23 cellular contexts compared by ENCODE assay signal in genomic region chr1:209391792-209392191, GRCh38.
DNase-seq lines count a peak whose midpoint lies in the region; TF ChIP-seq lines count a peak whose summit lies in the region.
"Had no signal": no experiment of that assay in that cellular context is flagged by ENCODE, and none has a peak within 500 bp of the region (broad histone marks: within the 10 kb centered on the region; RNA-seq: fewer than 3 reads in every experiment).

No MANE protein-coding gene starts in this region.

- no peaks in the 10 kb centered on the region for H3K27me3 Mint-ChIP-seq in endodermal cell (ENCODE audit: insufficient read depth)

- peak; percentile 40 for DNase-seq in MG63
- peak; percentile 78 for DNase-seq in endodermal cell
- DNase-seq in mesendoderm = peak; percentile 86
- DNase-seq in trophoblast cell = peak; percentile 65 to 81
- DNase-seq in DMS153 (lab: John Stamatoyannopoulos, UW) = no peak
- DNase-seq in NCI-H82 treated with DMSO at 0.1 percent for 48 hours (lab: John Stamatoyannopoulos, UW; ENCODE audit: unreplicated experiment) = no peak
- DNase-seq in SJCRH30 = no peak
- DNase-seq: 8988T; ACHN; AML-193; BE2C; CD4-positive, alpha-beta T cell; CD8-positive, alpha-beta memory T cell; DMS 273 treated with DMSO at 0.1 percent for 48 hours; DND-41; GDM1; GM23248; H7; HCEC 1CT had no signal

- H3K79me2 ChIP-seq in mesendoderm (ENCODE audit: control insufficient read depth, insufficient read depth, low read length) = no peaks in the 10 kb centered on the region
- H3K79me2 ChIP-seq in trophoblast cell (ENCODE audit: control insufficient read depth, insufficient read depth, low read length, poor library complexity) = no peaks in the 10 kb centered on the region

- no peak overlapping the region for H3K4me2 ChIP-seq in mesendoderm (ENCODE audit: low read length)
- no peak overlapping the region for H3K4me2 ChIP-seq in trophoblast cell (ENCODE audit: low read length)
- H3K4me2 ChIP-seq: A549 had no signal

- H3K27ac Mint-ChIP-seq in endodermal cell = peak overlapping the region; percentile 28
- H3K27ac Mint-ChIP-seq: CD4-positive, alpha-beta T cell; CD8-positive, alpha-beta memory T cell had no signal

- H3K4ac ChIP-seq in mesendoderm (ENCODE audit: low read depth, low read length) (peak overlapping the region; percentile 56), trophoblast cell (ENCODE audit: low read depth, low read length) (no peak overlapping the region)

- H3K9ac ChIP-seq in endodermal cell (ENCODE audit: extremely low read depth, low read length, poor library complexity, severe bottlenecking) = no peak overlapping the region
- H3K9ac ChIP-seq in mesendoderm (ENCODE audit: low read length) = no peak overlapping the region
- H3K9ac ChIP-seq in trophoblast cell (ENCODE audit: low read length) = no peak overlapping the region
- H3K9ac ChIP-seq: BLaER1 treated with 17β-estradiol and CSF1 and Interleukin-3, amounts not matched to agents 10 nM and 100 nM; GM23248 had no signal

- H3K36me3 ChIP-seq in MG63 (no peaks in the 10 kb centered on the region), endodermal cell (ENCODE audit: control insufficient read depth, insufficient read depth, low read length) (no peaks in the 10 kb centered on the region), mesendoderm (ENCODE audit: control insufficient read depth, insufficient read depth, low read length) (no peaks in the 10 kb centered on the region), trophoblast cell (ENCODE audit: control insufficient read depth in 1 of 2, insufficient read depth in 2 of 2, low read length in 2 of 2) (no peaks in the 10 kb centered on the region), SJCRH30 (no peaks in the 10 kb centered on the region)
- H3K36me3 ChIP-seq: BE2C; BLaER1 treated with 17β-estradiol and CSF1 and Interleukin-3, amounts not matched to agents 10 nM and 100 nM had no signal

- H3K23ac ChIP-seq in mesendoderm (ENCODE audit: low read length) (no peak overlapping the region), trophoblast cell (ENCODE audit: low read length) (no peak overlapping the region)

- H2BK5ac ChIP-seq in mesendoderm (ENCODE audit: low read length) (peak overlapping the region; percentile 62), trophoblast cell (ENCODE audit: low read depth, low read length, poor library complexity) (no peak overlapping the region)

- no peaks in the 10 kb centered on the region for H3K9me3 Mint-ChIP-seq in endodermal cell
- H3K9me3 Mint-ChIP-seq: CD14-positive monocyte; CD4-positive, alpha-beta T cell had no signal

- peak overlapping the region; percentile 92 for H2BK120ac ChIP-seq in mesendoderm (ENCODE audit: low read depth, low read length)
- no peak overlapping the region for H2BK120ac ChIP-seq in trophoblast cell (ENCODE audit: insufficient read depth, low read length, poor library complexity)

- no peak overlapping the region for H3K4me3 Mint-ChIP-seq in endodermal cell
- H3K4me3 Mint-ChIP-seq: CD14-positive monocyte; CD4-positive, alpha-beta T cell had no signal

- no peak overlapping the region for H3K27ac ChIP-seq in endodermal cell (ENCODE audit: low read depth, low read length)
- H3K27ac ChIP-seq in mesendoderm (ENCODE audit: low read depth, low read length) = peak overlapping the region; percentile 55
- no peak overlapping the region for H3K27ac ChIP-seq in trophoblast cell (ENCODE audit: low read depth, low read length)
- H3K27ac ChIP-seq in SJCRH30 = no peak overlapping the region
- H3K27ac ChIP-seq: BLaER1 treated with 17β-estradiol and CSF1 and Interleukin-3, amounts not matched to agents 10 nM and 100 nM; GM23248 had no signal

- H3K27me3 ChIP-seq in MG63 (no peaks in the 10 kb centered on the region), endodermal cell (ENCODE audit: control insufficient read depth, insufficient read depth, low read length, poor library complexity, severe bottlenecking) (no peaks in the 10 kb centered on the region), mesendoderm (ENCODE audit: insufficient read depth, low read length, poor library complexity) (no peaks in the 10 kb centered on the region), trophoblast cell (ENCODE audit: insufficient read depth, low read length) (no peaks in the 10 kb centered on the region), SJCRH30 (no peaks in the 10 kb centered on the region)
- H3K27me3 ChIP-seq: BE2C; BLaER1 treated with 17β-estradiol and CSF1 and Interleukin-3, amounts not matched to agents 10 nM and 100 nM had no signal

- peak overlapping the region; percentile 86 for H2BK12ac ChIP-seq in trophoblast cell (ENCODE audit: low read length)

- peak overlapping the region; percentile 46 for H3K56ac ChIP-seq in mesendoderm (ENCODE audit: low read length)

- TF ChIP-seq CTCF in endodermal cell (conservative IDR thresholded peaks at IDR 0.05) = no peak

- H4K8ac ChIP-seq in mesendoderm (ENCODE audit: low read depth, low read length) = no peak overlapping the region
- H4K8ac ChIP-seq in trophoblast cell (ENCODE audit: low read depth, low read length) = no peak overlapping the region

- no peak overlapping the region for H2AK5ac ChIP-seq in mesendoderm (ENCODE audit: low read length)
- no peak overlapping the region for H2AK5ac ChIP-seq in trophoblast cell (ENCODE audit: low read length)

- no peak overlapping the region for H2BK15ac ChIP-seq in mesendoderm (replicated peaks; ENCODE audit: low read depth)

- H3K4me1 Mint-ChIP-seq in endodermal cell = peaks cover 66% of the 10 kb centered on the region
- H3K4me1 Mint-ChIP-seq: CD8-positive, alpha-beta memory T cell had no signal

- H3K79me1 ChIP-seq in mesendoderm (ENCODE audit: low read length) (no peaks in the 10 kb centered on the region), trophoblast cell (ENCODE audit: low read length) (peaks cover 22% of the 10 kb centered on the region)

- no peaks in the 10 kb centered on the region for H3K9me3 ChIP-seq in MG63
- no peaks in the 10 kb centered on the region for H3K9me3 ChIP-seq in endodermal cell (ENCODE audit: control insufficient read depth, low read length)
- H3K9me3 ChIP-seq in trophoblast cell (ENCODE audit: insufficient read depth, low read depth, low read length) = no peaks in the 10 kb centered on the region
- H3K9me3 ChIP-seq in SJCRH30 (replicated peaks) = no peaks in the 10 kb centered on the region
- H3K9me3 ChIP-seq: A549; BE2C; BLaER1 treated with 17β-estradiol and CSF1 and Interleukin-3, amounts not matched to agents 10 nM and 100 nM had no signal

- WGBS in endodermal cell (ENCODE audit: insufficient coverage in 1 of 2, insufficient read length in 1 of 2), 2 experiments = 63% methylated on average over 2 of the region's 2 CpGs; no CpG with 5 or more reads in 1 of the 2 experiments
- no CpG with 5 or more reads among the region's 2 CpGs for WGBS in mesendoderm (ENCODE audit: extremely low coverage, insufficient coverage, low lambda C conversion rate)
- no CpG with 5 or more reads among the region's 2 CpGs for WGBS in trophoblast cell (ENCODE audit: extremely low coverage, insufficient coverage, insufficient read length)

- no peak overlapping the region for H2AFZ ChIP-seq in trophoblast cell (ENCODE audit: insufficient read depth, low read length, poor library complexity)
- H2AFZ ChIP-seq: GM23248 had no signal

- H3K4me1 ChIP-seq in endodermal cell (ENCODE audit: control insufficient read depth, insufficient read depth, low read length) (peaks cover 24% of the 10 kb centered on the region), mesendoderm (ENCODE audit: control insufficient read depth, low read depth, low read length) (peaks cover 11% of the 10 kb centered on the region), trophoblast cell (ENCODE audit: control insufficient read depth in 1 of 2, insufficient read depth in 2 of 2, low read length in 2 of 2) (peaks cover 14 to 31% of the 10 kb centered on the region in 2 experiments), SJCRH30 (peaks cover 8% of the 10 kb centered on the region)
- H3K4me1 ChIP-seq: BE2C had no signal

- H4K5ac ChIP-seq in mesendoderm (ENCODE audit: low read length) = no peak overlapping the region

- H3K18ac ChIP-seq in mesendoderm (ENCODE audit: low read length) (peak overlapping the region; percentile 94), trophoblast cell (ENCODE audit: low read length) (no peak overlapping the region)

- peaks cover 5% of the 10 kb centered on the region for H3K36me3 Mint-ChIP-seq in endodermal cell (ENCODE audit: low read depth)
- H3K36me3 Mint-ChIP-seq: CD14-positive monocyte; CD8-positive, alpha-beta memory T cell had no signal

- no peak overlapping the region for H4K91ac ChIP-seq in trophoblast cell (ENCODE audit: low read depth, low read length)

- no peak overlapping the region for H3K14ac ChIP-seq in trophoblast cell (ENCODE audit: low read length)

- no peak overlapping the region for H4K12ac ChIP-seq in trophoblast cell (ENCODE audit: low read depth, low read length)

- no peak overlapping the region for H3K4me3 ChIP-seq in MG63
- H3K4me3 ChIP-seq in endodermal cell (ENCODE audit: low read length) = no peak overlapping the region
- no peak overlapping the region for H3K4me3 ChIP-seq in mesendoderm (ENCODE audit: low read length)
- H3K4me3 ChIP-seq in trophoblast cell (ENCODE audit: low read depth, low read length) = no peak overlapping the region
- H3K4me3 ChIP-seq in SJCRH30 = no peak overlapping the region
- H3K4me3 ChIP-seq: A549; BLaER1 treated with 17β-estradiol and CSF1 and Interleukin-3, amounts not matched to agents 10 nM and 100 nM; GM12878; GM23248 had no signal

Comparison
In these comparisons a context has a peak if more than half of its experiments do, and no peak if none do; other contexts are left out.
1. DNase-seq: peak in MG63 (single experiment), endodermal cell (single experiment), mesendoderm (single experiment) and trophoblast cell (2 of 2); none in DMS153 (single experiment), NCI-H82 treated with DMSO at 0.1 percent for 48 hours (single experiment) and SJCRH30 (0 of 2).